Comparison of ENCODE assay signal across 8 cellular contexts in the genomic region with DNA sequence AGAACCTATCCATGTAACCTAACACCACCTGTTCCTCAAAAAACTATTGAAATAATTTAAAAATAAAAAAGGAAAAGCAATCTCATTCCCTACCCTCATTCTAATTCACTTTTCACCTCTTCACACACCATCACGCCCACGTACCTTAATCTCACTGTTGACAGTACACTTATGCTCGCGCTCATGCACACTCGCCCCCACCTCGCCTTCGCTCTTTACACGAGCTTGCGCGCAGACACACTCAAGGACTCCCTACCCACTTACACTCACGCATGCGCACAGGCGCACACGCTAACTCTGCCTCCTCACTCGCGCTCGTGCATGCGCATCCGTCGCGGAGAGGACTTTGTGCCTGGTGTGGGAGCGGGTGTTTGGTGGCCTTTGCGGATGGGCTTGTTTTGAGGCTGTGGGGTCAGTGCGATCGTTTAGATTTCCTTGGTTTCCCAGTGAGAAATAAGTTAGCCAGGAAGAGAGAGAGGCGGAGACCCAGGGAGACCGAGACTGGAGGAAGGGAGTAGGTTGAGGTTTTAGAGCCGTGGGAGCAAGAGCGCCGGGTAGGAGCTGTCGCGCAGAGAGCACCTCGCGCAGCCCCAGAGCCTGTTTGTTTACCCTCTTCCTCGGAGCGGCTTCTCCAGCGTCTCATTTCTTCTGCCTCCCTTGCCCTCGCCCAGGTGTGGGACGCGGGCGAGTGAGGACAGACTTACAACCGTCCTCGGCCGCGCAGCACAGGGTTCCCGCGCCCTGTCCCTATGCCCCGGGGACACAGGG. TPM values are rescaled to one million over a fixed set of nuclear protein-coding genes. Genes with fewer than 3 reads are reported as not detected.
DNase-seq lines count a peak whose midpoint lies in the region; ATAC-seq, FAIRE-seq and TF ChIP-seq lines count a peak whose summit lies in the region.

No MANE protein-coding gene starts in this region.

- H3K4me2 ChIP-seq in SK-N-SH: peak overlapping the region; percentile 86

- H3K9me3 Mint-ChIP-seq in activated naive CD8-positive, alpha-beta T cell treated with anti-CD3 and anti-CD28 coated beads, Interleukin-2, amount 10 ng/mL, durations not matched to agents 7 days and 5 days: no peaks in the 10 kb centered on the region

- H3K4me3 Mint-ChIP-seq in activated naive CD8-positive, alpha-beta T cell treated with anti-CD3 and anti-CD28 coated beads, Interleukin-2, amount 10 ng/mL, durations not matched to agents 7 days and 5 days: peak overlapping the region; percentile 82

- no peak for FAIRE-seq in D721Med (lab: Jason Lieb, UNC)

- H3K36me3 Mint-ChIP-seq in activated naive CD8-positive, alpha-beta T cell treated with anti-CD3 and anti-CD28 coated beads, Interleukin-2, amount 10 ng/mL, durations not matched to agents 7 days and 5 days: no peaks in the 10 kb centered on the region

- peak overlapping the region; percentile 93 for H2AFZ ChIP-seq in SK-N-SH (ENCODE audit: low read depth)

- H3K79me2 ChIP-seq in SK-N-SH (ENCODE audit: insufficient read depth): no peaks in the 10 kb centered on the region

- H3K27me3 ChIP-seq in SK-N-SH (ENCODE audit: insufficient read depth) (peaks cover 9% of the 10 kb centered on the region; the same call in 1 of the 2 replicates), heart right ventricle (peaks cover 9 to 82% (median 59%) of the 10 kb centered on the region in 7 donors), upper lobe of left lung (peaks cover 0 to 46% (median 19%) of the 10 kb centered on the region in 4 donors)

- H3K4me3 ChIP-seq in SK-N-SH (ENCODE audit: low read depth in 2 of 2, low read length in 1 of 2): peak overlapping the region; percentile 54 to 71
- H3K4me3 ChIP-seq in heart right ventricle: peak overlapping the region; percentile 16 to 56 (median 50)
- H3K4me3 ChIP-seq in upper lobe of left lung: peak overlapping the region in 3 of 4 donors; percentile 36 to 53 (median 49)

- DNase-seq in D721Med (ENCODE audit: insufficient read length, low spot score) (peak; percentile 91), Kasumi-1 (lab: John Stamatoyannopoulos, UW) (peak; percentile 91 to 99), SK-N-SH (peak; percentile 89), heart right ventricle (peak; percentile 80 to 83), posterior cingulate gyrus (peak; percentile 52 to 96 (median 81)), upper lobe of left lung (peak; percentile 69 to 86)
- peak; percentile 76 for DNase-seq in activated naive CD8-positive, alpha-beta T cell treated with anti-CD3 and anti-CD28 coated beads, Interleukin-2, amount 10 ng/mL, durations not matched to agents 7 days and 5 days

- peaks cover 22% of the 10 kb centered on the region for H3K4me1 Mint-ChIP-seq in activated naive CD8-positive, alpha-beta T cell treated with anti-CD3 and anti-CD28 coated beads, Interleukin-2, amount 10 ng/mL, durations not matched to agents 7 days and 5 days

- WGBS in SK-N-SH (ENCODE audit: low lambda C conversion rate): 1% methylated on average over 45 of the region's 48 CpGs
- WGBS in heart right ventricle, 2 donors: 1 to 2% methylated on average over 48 of the region's 48 CpGs
- 2 to 4% methylated on average over 41 to 48 of the region's 48 CpGs for WGBS in upper lobe of left lung, 2 donors

- no peaks in the 10 kb centered on the region for H3F3A ChIP-seq in SK-N-SH (replicated peaks; ENCODE audit: insufficient read depth)

- intact Hi-C loops in heart right ventricle (cut with DNase I): loop anchor here in 1 of 10 donors (10.0 kb wide), 1 partner anchor 123 kb away; no protein-coding TSS in a partner anchor
- intact Hi-C loops in posterior cingulate gyrus (cut with DNase I): loop anchor here (10.0 kb wide), 1 partner anchor 133 kb away; the partner anchor contains the start of gene PDGFRA

- H3K27ac Mint-ChIP-seq in activated naive CD8-positive, alpha-beta T cell treated with anti-CD3 and anti-CD28 coated beads, Interleukin-2, amount 10 ng/mL, durations not matched to agents 7 days and 5 days: no peak overlapping the region

- H3K4me1 ChIP-seq in SK-N-SH (ENCODE audit: control insufficient read depth in 1 of 2, insufficient read depth in 2 of 2, low read depth in 1 of 2, low read length in 1 of 2) (peaks cover 0 to 10% of the 10 kb centered on the region in 2 experiments; a peak in 2 of 4 replicates), heart right ventricle (peaks cover 2 to 26% (median 16%) of the 10 kb centered on the region in 9 donors), upper lobe of left lung (peaks cover 15 to 33% (median 21%) of the 10 kb centered on the region in 4 donors)

- H3K9me3 ChIP-seq in SK-N-SH (no peaks in the 10 kb centered on the region), heart right ventricle (no peaks in the 10 kb centered on the region), upper lobe of left lung (no peaks in the 10 kb centered on the region)

- no peak for TF ChIP-seq EP300 in SK-N-SH (IDR thresholded peaks at IDR 0.05; ENCODE audit: borderline replicate concordance in 1 of 2, low read depth in 1 of 2, low read length in 1 of 2)
- no peak for TF ChIP-seq EP300 in upper lobe of left lung (IDR thresholded peaks at IDR 0.05)

- no peaks in the 10 kb centered on the region for H3K9me2 ChIP-seq in SK-N-SH

- TF ChIP-seq CTCF in D721Med (IDR thresholded peaks at IDR 0.05; ENCODE audit: insufficient read depth, missing control alignments): no peak
- TF ChIP-seq CTCF in SK-N-SH (IDR thresholded peaks at IDR 0.05): no peak
- no peak for TF ChIP-seq CTCF in heart right ventricle (IDR thresholded peaks at IDR 0.05)
- no peak for TF ChIP-seq CTCF in upper lobe of left lung (IDR thresholded peaks at IDR 0.05)

- POLR2A ChIA-PET in SK-N-SH (lab: Yijun Ruan, JAX): interaction anchor here (0.6 kb wide), 1 partner anchor 9 kb away, joined by 11 read pairs; no protein-coding TSS in a partner anchor
- POLR2A ChIA-PET in activated naive CD8-positive, alpha-beta T cell treated with anti-CD3 and anti-CD28 coated beads, Interleukin-2, amount 10 ng/mL, durations not matched to agents 7 days and 5 days (lab: Charles Lee): no interaction called here

- H3K27ac ChIP-seq in SK-N-SH (ENCODE audit: low read depth in 2 of 2, low read length in 1 of 2) (peak overlapping the region in 1 of 2 experiments; percentile 75; a peak in 2 of 4 replicates), heart right ventricle (peak overlapping the region in 1 of 10 donors; percentile 39), upper lobe of left lung (no peak overlapping the region)

- H4K20me1 ChIP-seq in SK-N-SH (ENCODE audit: insufficient read depth): no peaks in the 10 kb centered on the region

- H3K27me3 Mint-ChIP-seq in activated naive CD8-positive, alpha-beta T cell treated with anti-CD3 and anti-CD28 coated beads, Interleukin-2, amount 10 ng/mL, durations not matched to agents 7 days and 5 days: peaks cover 72% of the 10 kb centered on the region

- ATAC-seq in GM21515 (IDR thresholded peaks at IDR 0.05; ENCODE audit: unreplicated experiment) (peak; percentile 73), heart right ventricle (peak; percentile 90 to 95 (median 94)), upper lobe of left lung (ENCODE audit: low FRiP score in 2 of 2) (peak; percentile 70 to 96)
- peak; percentile 94 for ATAC-seq in activated naive CD8-positive, alpha-beta T cell treated with anti-CD3 and anti-CD28 coated beads, Interleukin-2, amount 10 ng/mL, durations not matched to agents 7 days and 5 days (ENCODE audit: low read depth)

- peak overlapping the region; percentile 33; the same call in 1 of the 2 replicates for H3K9ac ChIP-seq in SK-N-SH

- TF ChIP-seq POLR2A in upper lobe of left lung (IDR thresholded peaks at IDR 0.05): no peak

- H3K36me3 ChIP-seq in SK-N-SH (replicated peaks in 1 of 2; ENCODE audit: control insufficient read depth in 1 of 2, insufficient read depth in 2 of 2, low read length in 1 of 2) (no peaks in the 10 kb centered on the region), heart right ventricle (no peaks in the 10 kb centered on the region), upper lobe of left lung (no peaks in the 10 kb centered on the region)

- TF ChIP-seq RAD21 in SK-N-SH (IDR thresholded peaks at IDR 0.05; ENCODE audit: low read length): no peak

- CTCF ChIA-PET in SK-N-SH (lab: Yijun Ruan, JAX): no interaction called here

TF ChIP-seq in SK-N-SH, 30 proteins besides CTCF, POLR2A, EP300 and RAD21 (continues in another document):
- TF ChIP-seq, protein P1, sequence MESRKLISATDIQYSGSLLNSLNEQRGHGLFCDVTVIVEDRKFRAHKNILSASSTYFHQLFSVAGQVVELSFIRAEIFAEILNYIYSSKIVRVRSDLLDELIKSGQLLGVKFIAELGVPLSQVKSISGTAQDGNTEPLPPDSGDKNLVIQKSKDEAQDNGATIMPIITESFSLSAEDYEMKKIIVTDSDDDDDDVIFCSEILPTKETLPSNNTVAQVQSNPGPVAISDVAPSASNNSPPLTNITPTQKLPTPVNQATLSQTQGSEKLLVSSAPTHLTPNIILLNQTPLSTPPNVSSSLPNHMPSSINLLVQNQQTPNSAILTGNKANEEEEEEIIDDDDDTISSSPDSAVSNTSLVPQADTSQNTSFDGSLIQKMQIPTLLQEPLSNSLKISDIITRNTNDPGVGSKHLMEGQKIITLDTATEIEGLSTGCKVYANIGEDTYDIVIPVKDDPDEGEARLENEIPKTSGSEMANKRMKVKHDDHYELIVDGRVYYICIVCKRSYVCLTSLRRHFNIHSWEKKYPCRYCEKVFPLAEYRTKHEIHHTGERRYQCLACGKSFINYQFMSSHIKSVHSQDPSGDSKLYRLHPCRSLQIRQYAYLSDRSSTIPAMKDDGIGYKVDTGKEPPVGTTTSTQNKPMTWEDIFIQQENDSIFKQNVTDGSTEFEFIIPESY (IDR thresholded peaks at IDR 0.05; ENCODE audit: borderline replicate concordance, low read depth): no peak
- TF ChIP-seq FOSL2 (IDR thresholded peaks at IDR 0.05; ENCODE audit: borderline replicate concordance, low read depth): no peak
- TF ChIP-seq POLR2AphosphoS5 (IDR thresholded peaks at IDR 0.05; ENCODE audit: low read depth, low read length): peak; percentile 80; the same call in 1 of the 2 replicates

RNA-seq across cellular contexts. Expression of gene GSX2, which starts 8.1 kb away (rescaled TPM):
- 0.02 and 0.41 TPM in 2 replicates for polyA plus RNA-seq in SK-N-SH (2012; rRNA removed)
- polyA plus RNA-seq in SK-N-SH (2012; cell fraction: cytosol; rRNA removed): 0.21 TPM in 1 of 2 replicates, not detected in the other
- 0.06 TPM in 1 of 2 replicates, not detected in the other for polyA plus RNA-seq in SK-N-SH (2012; cell fraction: nucleus; rRNA removed)
- not detected for total RNA-seq in activated naive CD8-positive, alpha-beta T cell treated with anti-CD3 and anti-CD28 coated beads, Interleukin-2, amount 10 ng/mL, durations not matched to agents 7 days and 5 days
- not detected for total RNA-seq in heart right ventricle
- polyA plus RNA-seq in heart right ventricle: not detected
- not detected for total RNA-seq in upper lobe of left lung

RNA-seq across cellular contexts. Expression of gene CHIC2, which starts 27.4 kb away (rescaled TPM):
- polyA plus RNA-seq in SK-N-SH (2012; rRNA removed): 24.1 and 26.8 TPM in 2 replicates
- 26.7 and 33.2 TPM in 2 replicates for polyA plus RNA-seq in SK-N-SH (2012; cell fraction: cytosol; rRNA removed)
- polyA plus RNA-seq in SK-N-SH (2012; cell fraction: nucleus; rRNA removed): 14.1 and 14.5 TPM in 2 replicates
- total RNA-seq in activated naive CD8-positive, alpha-beta T cell treated with anti-CD3 and anti-CD28 coated beads, Interleukin-2, amount 10 ng/mL, durations not matched to agents 7 days and 5 days: 10 to 100 TPM; 28.5 to 29.3 TPM
- total RNA-seq in heart right ventricle: 10 to 100 TPM in 5 of 10 donors, 1 to 10 TPM in 5; 6.0 to 12.6 (median 9.3) TPM
- polyA plus RNA-seq in heart right ventricle: 10 to 100 TPM in 1 of 2 donors, 1 to 10 TPM in 1; 5.6 to 13.5 TPM
- 10 to 100 TPM; 22.5 to 93.2 (median 37.6) TPM for total RNA-seq in upper lobe of left lung
